Comparison of ENCODE assay signal across 8 cellular contexts in genomic region chr9:35603986-35604577, GRCh38.
A peak's percentile ranks its signal among the peaks of the same experiment; 100 is the strongest.
DNase-seq lines count a peak whose midpoint lies in the region; ATAC-seq lines count a peak whose summit lies in the region.

No MANE protein-coding gene starts in this region.

- ATAC-seq in GM19468 (IDR thresholded peaks at IDR 0.05; ENCODE audit: extremely low read depth, unreplicated experiment), result peak; percentile 81

- H3K4me1 ChIP-seq in effector memory CD4-positive, alpha-beta T cell (ENCODE audit: control insufficient read depth, insufficient read depth, low read length, poor library complexity, severe bottlenecking), result peaks cover 20% of the 10 kb centered on the region

- no peaks in the 10 kb centered on the region for H3K9me3 ChIP-seq in effector memory CD4-positive, alpha-beta T cell (ENCODE audit: control insufficient read depth, low read length)

- H3K27ac ChIP-seq in effector memory CD4-positive, alpha-beta T cell (ENCODE audit: insufficient read depth, low read length, poor library complexity, severe bottlenecking), result peak overlapping the region; percentile 83

- peaks cover 13% of the 10 kb centered on the region for H3K36me3 ChIP-seq in effector memory CD4-positive, alpha-beta T cell (ENCODE audit: control insufficient read depth, insufficient read depth, low read length)

- peak overlapping the region; percentile 65 for H3K4me3 ChIP-seq in effector memory CD4-positive, alpha-beta T cell (ENCODE audit: insufficient read depth, low read depth, low read length, poor library complexity, severe bottlenecking)

- no peaks in the 10 kb centered on the region for H3K27me3 ChIP-seq in effector memory CD4-positive, alpha-beta T cell (replicated peaks; ENCODE audit: control insufficient read depth, insufficient read depth, low read length, poor library complexity, severe bottlenecking)

- peak; percentile 100 for DNase-seq in COLO829 (ENCODE audit: low spot score)
- DNase-seq in HS-5 (ENCODE audit: low read depth), result peak; percentile 98
- peak; percentile 96 for DNase-seq in NK-92 (lab: John Stamatoyannopoulos, UW; ENCODE audit: unreplicated experiment)
- peak; percentile 97 to 99 for DNase-seq in activated CD8-positive, alpha-beta memory T cell treated with anti-CD3 and anti-CD28 coated beads for 4 hours (ENCODE audit: low read depth in 2 of 2)
- peak; percentile 99 to 100 (median 99) for DNase-seq in effector memory CD4-positive, alpha-beta T cell
- peak; percentile 99 for DNase-seq in medulla oblongata (ENCODE audit: extremely low spot score)
- peak; percentile 99 for DNase-seq in stimulated activated CD8-positive, alpha-beta memory T cell treated with anti-CD3 and anti-CD28 coated beads, Interleukin-12 subunit alpha, Interleukin-12 subunit beta, amount 100 ng/mL, for 1 hour (ENCODE audit: low read depth)

Comparison
In these comparisons a context has a peak if more than half of its experiments do, and no peak if none do; other contexts are left out.
1. Peak in every context shown above with its lines: DNase-seq, ATAC-seq, H3K4me3 ChIP-seq and H3K27ac ChIP-seq.